ENCODE assay signal across 13 cellular contexts in the genomic region with DNA sequence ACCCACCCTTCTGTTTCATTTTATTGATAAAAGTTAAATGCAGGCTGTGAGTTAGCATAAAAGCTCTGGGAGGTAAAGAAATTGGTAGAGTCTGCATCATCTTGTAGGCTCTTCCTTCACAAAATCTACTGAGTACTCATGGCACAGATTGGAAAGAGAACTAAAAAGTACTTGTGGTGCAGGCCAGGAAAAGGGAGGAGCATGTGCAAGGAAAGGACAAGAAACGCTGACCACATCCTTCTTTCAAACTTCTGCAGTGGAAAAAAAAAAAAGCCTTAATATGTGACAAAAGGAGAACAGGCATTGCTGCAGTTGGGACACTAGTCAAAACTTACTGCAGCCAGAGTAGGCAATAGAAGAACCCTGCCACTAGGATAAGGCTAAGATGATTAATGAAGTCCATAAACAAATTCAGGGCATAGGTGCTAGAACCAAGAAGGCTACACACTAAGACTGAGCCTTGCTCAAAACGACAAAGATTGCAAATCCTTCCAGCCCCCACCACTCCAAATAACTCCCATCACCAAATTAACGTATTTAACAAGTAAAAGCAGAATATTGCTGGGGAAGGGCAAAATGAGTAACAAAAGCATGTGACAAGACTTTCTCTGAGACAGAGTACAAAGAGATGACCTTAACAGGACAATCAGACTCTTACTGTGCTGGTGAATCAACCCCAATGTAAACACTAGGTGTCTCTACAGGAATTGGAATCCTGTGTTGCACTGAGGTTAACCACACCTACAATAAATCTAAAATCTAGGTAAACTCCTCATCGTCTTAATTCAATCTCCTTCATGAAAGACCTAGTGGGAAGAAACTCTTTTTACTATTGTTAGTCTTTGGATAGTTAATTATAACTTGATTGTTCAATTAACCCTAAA.
DNase-seq lines count a peak whose midpoint lies in the region; FAIRE-seq and TF ChIP-seq lines count a peak whose summit lies in the region.
"Had no signal": no experiment of that assay in that cellular context is flagged by ENCODE, and none has a peak within 500 bp of the region (broad histone marks: within the 10 kb centered on the region; RNA-seq: fewer than 3 reads in every experiment).

No MANE protein-coding gene starts in this region.

- H3K4me1 ChIP-seq in kidney (ENCODE audit: control insufficient read depth in 1 of 2, insufficient read depth in 1 of 2, low read depth in 1 of 2, low read length in 2 of 2) = no peaks in the 10 kb centered on the region
- H3K4me1 ChIP-seq: body of pancreas had no signal

- H3K9me3 Mint-ChIP-seq in type B pancreatic cell = peaks cover 3% of the 10 kb centered on the region

- no peak overlapping the region for H3K4me3 Mint-ChIP-seq in type B pancreatic cell
- H3K4me3 Mint-ChIP-seq: activated T-cell treated with anti-CD3 and anti-CD28 coated beads, Interleukin-2, amount 50 U/mL, for 4 hours; CD8-positive, alpha-beta memory T cell; nephron had no signal

- H3K9ac ChIP-seq in kidney (ENCODE audit: low read length in 2 of 2) = no peak overlapping the region

- FAIRE-seq in kidney (lab: Jason Lieb, UNC) = no peak
- FAIRE-seq: TTC549 had no signal

- H3K4me1 Mint-ChIP-seq in type B pancreatic cell (ENCODE audit: unreplicated experiment) = no peaks in the 10 kb centered on the region
- H3K4me1 Mint-ChIP-seq: CD8-positive, alpha-beta memory T cell; nephron had no signal

- DNase-seq in Caki2 (ENCODE audit: low read depth) (peak; percentile 14), HuH-7.5 (ENCODE audit: low spot score) (peak; percentile 8), kidney tubule cell (ENCODE audit: low spot score) (peak; percentile 67), posterior vena cava (ENCODE audit: low spot score) (no peak), type B pancreatic cell (ENCODE audit: extremely low spot score, unreplicated experiment) (no peak), NCI-H69 (lab: John Stamatoyannopoulos, UW) (no peak), kidney (no peak)
- DNase-seq: activated T-cell treated with anti-CD3 and anti-CD28 coated beads, Interleukin-2, amount 50 U/mL, for 4 hours; body of pancreas; CD8-positive, alpha-beta memory T cell had no signal

- no peaks in the 10 kb centered on the region for H3K27me3 Mint-ChIP-seq in type B pancreatic cell
- H3K27me3 Mint-ChIP-seq: CD8-positive, alpha-beta memory T cell had no signal

- no peak overlapping the region for H3K27ac ChIP-seq in VCaP
- H3K27ac ChIP-seq in kidney (ENCODE audit: low read depth in 2 of 2, low read length in 2 of 2) = no peak overlapping the region
- H3K27ac ChIP-seq: body of pancreas had no signal

- H3K27ac Mint-ChIP-seq in type B pancreatic cell = no peak overlapping the region
- H3K27ac Mint-ChIP-seq: CD8-positive, alpha-beta memory T cell; nephron had no signal

- peaks cover 4% of the 10 kb centered on the region for H3K36me3 Mint-ChIP-seq in type B pancreatic cell
- H3K36me3 Mint-ChIP-seq: CD8-positive, alpha-beta memory T cell had no signal

- TF ChIP-seq CTCF in VCaP (conservative IDR thresholded peaks at IDR 0.05) (peak; percentile 40), type B pancreatic cell (conservative IDR thresholded peaks at IDR 0.05) (no peak), kidney (IDR thresholded peaks at IDR 0.05; ENCODE audit: borderline replicate concordance, extremely low read depth, insufficient read depth) (no peak)

- in situ Hi-C loops in Caki2 (cut with HindIII; ENCODE audit: low pct_unique_long_range_greater_than_20kb, low sequenced_read_pairs) = no loop called here

- H3K36me3 ChIP-seq in kidney (ENCODE audit: control insufficient read depth in 1 of 2, insufficient read depth in 2 of 2, low read length in 2 of 2) = no peaks in the 10 kb centered on the region

- intact Hi-C loops in posterior vena cava (cut with DNase I) (no loop called here), kidney (cut with DNase I) (no loop called here)

- no peaks in the 10 kb centered on the region for H3K9me3 ChIP-seq in kidney (ENCODE audit: control insufficient read depth in 1 of 2, low read length in 2 of 2)
- H3K9me3 ChIP-seq: body of pancreas had no signal

- H3K4me3 ChIP-seq in kidney (ENCODE audit: low read length in 2 of 2) = no peak overlapping the region
- H3K4me3 ChIP-seq: body of pancreas had no signal

Comparison
In these comparisons a context has a peak if more than half of its experiments do, and no peak if none do; other contexts are left out.
1. DNase-seq: peak in Caki2 (single experiment), HuH-7.5 (single experiment) and kidney tubule cell (single experiment); none in posterior vena cava (single experiment), type B pancreatic cell (single experiment), NCI-H69 (single experiment) and kidney (single experiment).